20 cellular contexts compared by ENCODE assay signal in the genomic region with DNA sequence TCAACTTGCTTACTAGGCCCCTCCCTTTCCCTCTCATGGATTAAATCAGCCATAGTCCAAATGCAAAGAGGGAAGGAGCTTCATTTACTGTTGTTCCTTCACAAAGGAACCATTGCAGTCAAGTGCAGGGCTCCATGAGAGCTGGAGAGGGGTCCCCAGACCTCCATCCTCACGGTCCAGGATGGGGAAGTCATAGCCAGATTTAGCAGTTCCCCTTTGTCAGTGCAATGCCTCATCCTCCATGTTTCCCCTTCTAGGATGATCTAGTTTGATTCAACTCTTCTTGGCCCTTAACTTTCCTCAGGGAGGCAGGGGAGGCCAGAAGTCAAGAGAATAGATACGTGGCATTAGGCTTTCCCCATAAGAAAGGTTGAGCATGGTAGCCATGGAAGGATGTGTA.
A peak's percentile ranks its signal among the peaks of the same experiment; 100 is the strongest.
DNase-seq lines count a peak whose midpoint lies in the region; ATAC-seq, FAIRE-seq and TF ChIP-seq lines count a peak whose summit lies in the region.
"Had no signal": no experiment of that assay in that cellular context is flagged by ENCODE, and none has a peak within 500 bp of the region (broad histone marks: within the 10 kb centered on the region; RNA-seq: fewer than 3 reads in every experiment).

No MANE protein-coding gene starts in this region.

- no peaks in the 10 kb centered on the region for H3K36me3 Mint-ChIP-seq in activated CD8-positive, alpha-beta memory T cell treated with anti-CD3 and anti-CD28 coated beads, Interleukin-2, amount 10 ng/mL, durations not matched to agents 7 days and 5 days
- H3K36me3 Mint-ChIP-seq in activated CD4-positive, alpha-beta memory T cell treated with anti-CD3 and anti-CD28 coated beads, Interleukin-2, amount 10 ng/mL, durations not matched to agents 7 days and 5 days (ENCODE audit: low read depth), result peaks cover 28% of the 10 kb centered on the region

- H3K27ac ChIP-seq in K562 (ENCODE audit: extremely low read depth, low read depth, low read length), result no peak overlapping the region
- H3K27ac ChIP-seq: BLaER1 treated with 17β-estradiol and CSF1 and Interleukin-3, amounts not matched to agents 10 nM and 100 nM; HL-60 had no signal

- TF ChIP-seq EP300 in K562 (IDR thresholded peaks at IDR 0.05; ENCODE audit: low read length), result no peak

- TF ChIP-seq POLR2A in GM12891 (IDR thresholded peaks at IDR 0.05; ENCODE audit: low read depth, low read length) (no peak), K562 (conservative IDR thresholded peaks at IDR 0.05) (no peak)

- H3K4me2 ChIP-seq in K562 (ENCODE audit: insufficient read depth, low read length), result no peak overlapping the region
- H3K4me2 ChIP-seq: GM23338 had no signal

- CTCF ChIA-PET in K562 (lab: Yijun Ruan, JAX; ENCODE audit: low intra/inter-chr PET ratio), result interaction anchor here (0.7 kb wide), 1 partner anchor 234 kb away, joined by 3 read pairs; no protein-coding TSS in a partner anchor
- CTCF ChIA-PET in activated CD8-positive, alpha-beta memory T cell treated with anti-CD3 and anti-CD28 coated beads, Interleukin-2, amount 10 ng/mL, durations not matched to agents 7 days and 5 days (lab: Charles Lee), result interaction anchor here (0.8 to 2.0 kb wide), 3 partner anchors 143 to 517 kb away, joined by 4 read pairs; a partner anchor contains a TSS
- CTCF ChIA-PET in activated CD4-positive, alpha-beta memory T cell treated with anti-CD3 and anti-CD28 coated beads, Interleukin-2, amount 10 ng/mL, durations not matched to agents 7 days and 5 days (lab: Charles Lee), result interaction anchor here (1.0 to 2.1 kb wide), 4 partner anchors 48 to 435 kb away, joined by 3 to 6 read pairs (median 4); a partner anchor contains a TSS

- FAIRE-seq in GM12891 (lab: Jason Lieb, UNC) (no peak), K562 (lab: Jason Lieb, UNC) (no peak)
- FAIRE-seq: D721Med, G401.6, GM12892, GM18507 had no signal

- no peak for ATAC-seq in K562
- no peak for ATAC-seq in activated CD8-positive, alpha-beta memory T cell treated with anti-CD3 and anti-CD28 coated beads, Interleukin-2, amount 10 ng/mL, durations not matched to agents 7 days and 5 days
- ATAC-seq: GM23338, HCT116 had no signal

- no peaks in the 10 kb centered on the region for H3K9me1 ChIP-seq in K562 (ENCODE audit: control insufficient read depth, insufficient read depth, low read length)

- no peak overlapping the region for H3K4me3 Mint-ChIP-seq in activated CD8-positive, alpha-beta memory T cell treated with anti-CD3 and anti-CD28 coated beads, Interleukin-2, amount 10 ng/mL, durations not matched to agents 7 days and 5 days
- no peak overlapping the region for H3K4me3 Mint-ChIP-seq in activated CD4-positive, alpha-beta memory T cell treated with anti-CD3 and anti-CD28 coated beads, Interleukin-2, amount 10 ng/mL, durations not matched to agents 7 days and 5 days
- H3K4me3 Mint-ChIP-seq: B cell; CD4-positive, alpha-beta T cell; GM23338; HFFc6 had no signal

- in situ Hi-C loops in K562 (cut with MboI), result loop anchor here (5.0 to 10.0 kb wide), 3 partner anchors 364 to 647 kb away; no protein-coding TSS in a partner anchor

- H3K9ac ChIP-seq in K562 (ENCODE audit: insufficient read depth in 1 of 2, low read depth in 2 of 2, low read length in 2 of 2), result no peak overlapping the region
- H3K9ac ChIP-seq: BLaER1 treated with 17β-estradiol and CSF1 and Interleukin-3, amounts not matched to agents 10 nM and 100 nM had no signal

- no peak for TF ChIP-seq RAD21 in K562 (CRISPR knock-in tag; conservative IDR thresholded peaks at IDR 0.05 in 1 of 2, IDR thresholded peaks at IDR 0.05 in 1 of 2)

- intact Hi-C loops in K562 (cut with micrococcal nuclease), result loop anchor here (2.0 to 10.0 kb wide), 6 partner anchors 365 to 1639 kb away; a partner anchor contains a TSS

- no peaks in the 10 kb centered on the region for H3K79me2 ChIP-seq in K562 (ENCODE audit: control insufficient read depth, insufficient read depth, low read length)

- no peak for TF ChIP-seq CTCF in K562 (IDR thresholded peaks at IDR 0.05 in 2 of 3, conservative IDR thresholded peaks at IDR 0.05 in 1 of 3; ENCODE audit: insufficient read depth in 2 of 3, low read depth in 1 of 3, low read length in 3 of 3)

- H3K36me3 ChIP-seq in K562 (ENCODE audit: control insufficient read depth, insufficient read depth, low read length), result no peaks in the 10 kb centered on the region
- H3K36me3 ChIP-seq: BLaER1 treated with 17β-estradiol and CSF1 and Interleukin-3, amounts not matched to agents 10 nM and 100 nM had no signal

- POLR2A ChIA-PET in K562 (lab: Yijun Ruan, JAX), result interaction anchor here (0.9 kb wide), 1 partner anchor 22 kb away, joined by 3 read pairs; no protein-coding TSS in a partner anchor
- POLR2A ChIA-PET in activated CD4-positive, alpha-beta memory T cell treated with anti-CD3 and anti-CD28 coated beads, Interleukin-2, amount 10 ng/mL, durations not matched to agents 7 days and 5 days (lab: Charles Lee), result interaction anchor here (1.3 kb wide), 1 partner anchor 39 kb away, joined by 3 read pairs; no protein-coding TSS in a partner anchor

- H4K20me1 ChIP-seq in K562 (replicated peaks; ENCODE audit: control insufficient read depth, insufficient read depth, low read length), result no peaks in the 10 kb centered on the region

- peaks cover 2% of the 10 kb centered on the region for H3K27me3 Mint-ChIP-seq in activated CD8-positive, alpha-beta memory T cell treated with anti-CD3 and anti-CD28 coated beads, Interleukin-2, amount 10 ng/mL, durations not matched to agents 7 days and 5 days
- H3K27me3 Mint-ChIP-seq in activated CD4-positive, alpha-beta memory T cell treated with anti-CD3 and anti-CD28 coated beads, Interleukin-2, amount 10 ng/mL, durations not matched to agents 7 days and 5 days, result no peaks in the 10 kb centered on the region
- H3K27me3 Mint-ChIP-seq: B cell; CD4-positive, alpha-beta T cell had no signal

- BruUV-seq in K562 (replicated peaks; lab: Mats Ljungman, UMichigan), result no TSS peak

- H3K4me1 ChIP-seq in K562 (replicated peaks in 1 of 2; ENCODE audit: control insufficient read depth in 2 of 2, insufficient read depth in 2 of 2, low read length in 2 of 2), result no peaks in the 10 kb centered on the region
- H3K4me1 ChIP-seq: Caco-2 had no signal

- H3K4me3 ChIP-seq in K562, result no peak overlapping the region
- H3K4me3 ChIP-seq: BLaER1 treated with 17β-estradiol and CSF1 and Interleukin-3, amounts not matched to agents 10 nM and 100 nM; GM23338 had no signal

- H3K9me3 Mint-ChIP-seq in activated CD8-positive, alpha-beta memory T cell treated with anti-CD3 and anti-CD28 coated beads, Interleukin-2, amount 10 ng/mL, durations not matched to agents 7 days and 5 days (ENCODE audit: low read depth), result no peaks in the 10 kb centered on the region
- H3K9me3 Mint-ChIP-seq in activated CD4-positive, alpha-beta memory T cell treated with anti-CD3 and anti-CD28 coated beads, Interleukin-2, amount 10 ng/mL, durations not matched to agents 7 days and 5 days, result no peaks in the 10 kb centered on the region
- H3K9me3 Mint-ChIP-seq: CD4-positive, alpha-beta T cell; GM23338 had no signal

- 3% methylated on average over 2 of the region's 2 CpGs for WGBS in K562 (ENCODE audit: insufficient coverage, low coverage, missing lambda C conversion rate)

- DNase-seq in SIG-M5 treated with dmso at 0.1 percent for 504 hours (lab: John Stamatoyannopoulos, UW; ENCODE audit: unreplicated experiment), result peak; percentile 18
- DNase-seq in SIG-M5 (lab: John Stamatoyannopoulos, UW), result no peak
- DNase-seq in GM12891 (ENCODE audit: insufficient read length, low spot score), result no peak
- DNase-seq in K562 (ENCODE audit: extremely low read depth in 1 of 4, low spot score in 3 of 4), result no peak
- no peak for DNase-seq in activated CD4-positive, alpha-beta T cell treated with anti-CD3 and anti-CD28 coated beads for 1 hour
- no peak for DNase-seq in activated CD8-positive, alpha-beta memory T cell treated with anti-CD3 and anti-CD28 coated beads, Interleukin-2, amount 10 ng/mL, durations not matched to agents 7 days and 5 days
- no peak for DNase-seq in activated CD4-positive, alpha-beta memory T cell treated with anti-CD3 and anti-CD28 coated beads, Interleukin-2, amount 10 ng/mL, durations not matched to agents 7 days and 5 days
- DNase-seq: Caco-2; CD4-positive, alpha-beta T cell; H7; HFFc6 had no signal

- H3K9me3 ChIP-seq in K562 (replicated peaks; ENCODE audit: control insufficient read depth, insufficient read depth, low read depth, low read length), result no peaks in the 10 kb centered on the region
- H3K9me3 ChIP-seq: BLaER1 treated with 17β-estradiol and CSF1 and Interleukin-3, amounts not matched to agents 10 nM and 100 nM; Caco-2 had no signal

- no peak overlapping the region for H3K27ac Mint-ChIP-seq in activated CD8-positive, alpha-beta memory T cell treated with anti-CD3 and anti-CD28 coated beads, Interleukin-2, amount 10 ng/mL, durations not matched to agents 7 days and 5 days
- H3K27ac Mint-ChIP-seq in activated CD4-positive, alpha-beta memory T cell treated with anti-CD3 and anti-CD28 coated beads, Interleukin-2, amount 10 ng/mL, durations not matched to agents 7 days and 5 days, result no peak overlapping the region
- H3K27ac Mint-ChIP-seq: B cell; CD4-positive, alpha-beta T cell; GM23338 had no signal

- H3K27me3 ChIP-seq in K562 (ENCODE audit: control insufficient read depth in 2 of 2, insufficient read depth in 2 of 2, low read length in 2 of 2), result no peaks in the 10 kb centered on the region
- H3K27me3 ChIP-seq: BLaER1 treated with 17β-estradiol and CSF1 and Interleukin-3, amounts not matched to agents 10 nM and 100 nM had no signal

- H2AFZ ChIP-seq in K562 (ENCODE audit: low read depth, low read length), result no peak overlapping the region
- H2AFZ ChIP-seq: GM23338 had no signal

- H3K4me1 Mint-ChIP-seq in activated CD8-positive, alpha-beta memory T cell treated with anti-CD3 and anti-CD28 coated beads, Interleukin-2, amount 10 ng/mL, durations not matched to agents 7 days and 5 days, result peaks cover 15% of the 10 kb centered on the region
- peaks cover 15% of the 10 kb centered on the region for H3K4me1 Mint-ChIP-seq in activated CD4-positive, alpha-beta memory T cell treated with anti-CD3 and anti-CD28 coated beads, Interleukin-2, amount 10 ng/mL, durations not matched to agents 7 days and 5 days
- H3K4me1 Mint-ChIP-seq: B cell had no signal

TF ChIP-seq in GM12891, 5 proteins besides CTCF, POLR2A, EP300 and RAD21:
- TF ChIP-seq PAX5 (IDR thresholded peaks at IDR 0.05; ENCODE audit: insufficient read depth, low read length, severe bottlenecking) (no peak), SPI1 (IDR thresholded peaks at IDR 0.05; ENCODE audit: low read depth, low read length) (0 out of 2 replicates have a peak, but pooled peaks have one; percentile 8)
TF ChIP-seq in GM12891: peak in this region for 1.

TF ChIP-seq in K562, 482 proteins besides CTCF, POLR2A, EP300 and RAD21:
- no peak for TF ChIP-seq ADNP (tag; IDR thresholded peaks at IDR 0.05)
- TF ChIP-seq SPI1 (IDR thresholded peaks at IDR 0.05; ENCODE audit: borderline replicate concordance, low read depth, low read length), result peak; percentile 9; the same call in 1 of the 2 replicates
